In genomic region chr14:30629432-30629831, GRCh38 we compare ENCODE assay signal across 7 cellular contexts. TPM values are rescaled to one million over a fixed set of nuclear protein-coding genes. Genes with fewer than 3 reads are reported as not detected.
DNase-seq lines count a peak whose midpoint lies in the region; ATAC-seq and TF ChIP-seq lines count a peak whose summit lies in the region.
"Not testable (repeated sequence)": the region's sequence is repeated elsewhere in the genome, so short reads cannot be mapped to it uniquely, and the experiment has no call there.

No MANE protein-coding gene starts in this region.

- not testable (repeated sequence) for H3K9me3 Mint-ChIP-seq in chondrocyte (ENCODE audit: low read depth)

- not testable (repeated sequence) for H3K4me3 ChIP-seq in HCT116 (replicated peaks in 1 of 2; ENCODE audit: low read depth in 1 of 2, low read length in 2 of 2); MG63; left lung

- TF ChIP-seq CTCF in HCT116 (IDR thresholded peaks at IDR 0.05 in 2 of 3, conservative IDR thresholded peaks at IDR 0.05 in 1 of 3; ENCODE audit: borderline replicate concordance in 1 of 3, insufficient read depth in 1 of 3, low read depth in 2 of 3, low read length in 2 of 3); chondrocyte (IDR thresholded peaks at IDR 0.05); left lung (IDR thresholded peaks at IDR 0.05): not testable (repeated sequence)

- POLR2A ChIA-PET in HCT116 (lab: Charles Lee): not testable (repeated sequence)

- TF ChIP-seq RAD21 in HCT116 (IDR thresholded peaks at IDR 0.05; ENCODE audit: low read depth): not testable (repeated sequence)

- H3K27me3 ChIP-seq in HCT116 (ENCODE audit: insufficient read depth, low read length); MG63; left lung: not testable (repeated sequence)

- peak overlapping the region; percentile 14 for H3K27ac Mint-ChIP-seq in chondrocyte (ENCODE audit: unreplicated experiment)

- not testable (repeated sequence) for TF ChIP-seq POLR2A in HCT116 (IDR thresholded peaks at IDR 0.05; ENCODE audit: borderline replicate concordance, extremely low read depth, insufficient read depth, insufficient read length)

- not testable (repeated sequence) for H4K20me1 ChIP-seq in HCT116 (ENCODE audit: insufficient read depth)

- intact Hi-C loops in HCT116 (cut with micrococcal nuclease); left lung (cut with DNase I): not testable (repeated sequence)

- not testable (repeated sequence) for BruUV-seq in HCT116 (replicated peaks; lab: Mats Ljungman, UMichigan)

- H3K27ac ChIP-seq in HCT116 (ENCODE audit: low read depth, low read length); left lung: not testable (repeated sequence)

- H3K27me3 Mint-ChIP-seq in chondrocyte (ENCODE audit: low read depth): not testable (repeated sequence)

- peaks cover 0 to 16% of the 10 kb centered on the region in 2 experiments; a peak in 2 of 4 replicates for H3K4me1 ChIP-seq in HCT116 (ENCODE audit: control insufficient read depth in 1 of 2, insufficient read depth in 2 of 2, low read length in 2 of 2)
- H3K4me1 ChIP-seq in left lung: peaks cover 10 to 18% of the 10 kb centered on the region in 2 donors

- H3K4me3 Mint-ChIP-seq in chondrocyte (ENCODE audit: unreplicated experiment): not testable (repeated sequence)

- CTCF ChIA-PET in HCT116 (lab: Charles Lee): interaction anchor here (0.6 kb wide), 1 partner anchor 294 kb away, joined by 3 read pairs; no protein-coding TSS in a partner anchor

- DNase-seq in Caki2 (ENCODE audit: low read depth) (peak; percentile 43), MG63 (peak; percentile 23), amniotic epithelial cell (ENCODE audit: low read depth) (peak; percentile 25), fibroblast of peridontal ligament (ENCODE audit: extremely low read depth) (peak; percentile 44)
- not testable (repeated sequence) for DNase-seq in HCT116 (ENCODE audit: low read depth, low spot score); chondrocyte (ENCODE audit: low spot score); left lung

- H3K4me2 ChIP-seq in HCT116 (ENCODE audit: low read length): peak overlapping the region; percentile 50

- H3K4me1 Mint-ChIP-seq in chondrocyte (ENCODE audit: low read depth): peaks cover 35% of the 10 kb centered on the region

- H3K9ac ChIP-seq in HCT116 (ENCODE audit: low read length): not testable (repeated sequence)

- peaks cover 6 to 13% of the 10 kb centered on the region in 2 experiments; a peak in 2 of 4 replicates for H3K36me3 ChIP-seq in HCT116 (ENCODE audit: control insufficient read depth in 1 of 2, insufficient read depth in 2 of 2, low read length in 2 of 2)
- H3K36me3 ChIP-seq in MG63: peaks cover 13% of the 10 kb centered on the region
- H3K36me3 ChIP-seq in left lung: peaks cover 0 to 33% of the 10 kb centered on the region in 2 donors

- not testable (repeated sequence) for H3K9me3 ChIP-seq in HCT116 (ENCODE audit: control insufficient read depth in 1 of 2, insufficient read depth in 1 of 2, low read depth in 1 of 2, low read length in 2 of 2); MG63; left lung

- not testable (repeated sequence) for H3K9me2 ChIP-seq in HCT116 (ENCODE audit: insufficient read depth)

- H3K36me3 Mint-ChIP-seq in chondrocyte (ENCODE audit: low read depth): peaks cover 10% of the 10 kb centered on the region

- RAD21 ChIA-PET in HCT116 (lab: Charles Lee; ENCODE audit: low non-redundant PET in 1 of 2, low total read pairs in 2 of 2, uncharacterized antibody in 2 of 2, unreplicated experiment in 2 of 2): not testable (repeated sequence)

- H3K79me2 ChIP-seq in HCT116 (ENCODE audit: insufficient read depth, low read length): peaks cover 76% of the 10 kb centered on the region

- in situ Hi-C loops in Caki2 (cut with HindIII; ENCODE audit: low pct_unique_long_range_greater_than_20kb, low sequenced_read_pairs): not testable (repeated sequence)

- not testable (repeated sequence) for H2AFZ ChIP-seq in HCT116 (ENCODE audit: low read depth, low read length, poor library complexity, severe bottlenecking)

- peak; percentile 63 for ATAC-seq in HCT116
- ATAC-seq in left lung: peak; percentile 21

TF ChIP-seq in HCT116, 20 proteins besides CTCF, POLR2A, EP300 and RAD21:
- peak; percentile 89 for TF ChIP-seq CEBPB (IDR thresholded peaks at IDR 0.05; ENCODE audit: low read depth)

RNA-seq across cellular contexts. Expression of gene SCFD1, which starts 7.3 kb away (rescaled TPM):
- 23.6 and 31.4 TPM in 2 replicates for total RNA-seq in Caki2 (2014; rRNA removed; shearing (Covaris generic); ENCODE audit: low replicate concordance)
- total RNA-seq in HCT116 (2021; ENCODE audit: unreplicated experiment) (71.1 TPM), chondrocyte (82.4 to 99.2 TPM (median 98.2 TPM) in 3 replicates), left lung (10 to 100 TPM; 74.5 to 85.7 TPM)
- 25.9 and 32.2 TPM in 2 replicates for polyA plus RNA-seq in HCT116 (2012)
- 43.6 and 57.4 TPM in 2 replicates for total RNA-seq in MG63 (2014; rRNA removed; shearing (Covaris generic); ENCODE audit: low replicate concordance)
